16 cellular contexts compared by ENCODE assay signal in genomic region chr3:2837893-2838292, GRCh38.
"Had no signal": no experiment of that assay in that cellular context is flagged by ENCODE, and none has a peak within 500 bp of the region (broad histone marks: within the 10 kb centered on the region; RNA-seq: fewer than 3 reads in every experiment).

No MANE protein-coding gene starts in this region.

- H3K27ac Mint-ChIP-seq: naive B cell; stimulated activated naive B cell treated with anti-CD40 and anti-IgM and Interleukin-4, amounts not matched to agents 10 μg/mL and 1 μg/mL and 100 μg/mL, for 72 hours; stimulated activated naive CD8-positive, alpha-beta T cell treated with anti-CD3 and anti-CD28 coated beads, Interleukin-15, amount 100 ng/mL, for 72 hours had no signal

- H3K27me3 ChIP-seq: colonic mucosa, heart left ventricle, neutrophil, spleen, testis, tibial nerve had no signal

- H3K27ac ChIP-seq: colonic mucosa, heart left ventricle, neutrophil, spleen, testis, tibial nerve had no signal

- H3K4me3 ChIP-seq: colonic mucosa, heart left ventricle, spleen, testis, tibial nerve had no signal

- H3K4me1 Mint-ChIP-seq: naive B cell; stimulated activated naive B cell treated with anti-CD40 and anti-IgM and Interleukin-4, amounts not matched to agents 10 μg/mL and 1 μg/mL and 100 μg/mL, for 72 hours; stimulated activated naive CD8-positive, alpha-beta T cell treated with anti-CD3 and anti-CD28 coated beads, Interleukin-15, amount 100 ng/mL, for 72 hours had no signal

- H3K4me3 Mint-ChIP-seq: naive B cell; stimulated activated naive B cell treated with anti-CD40 and anti-IgM and Interleukin-4, amounts not matched to agents 10 μg/mL and 1 μg/mL and 100 μg/mL, for 72 hours; stimulated activated naive CD8-positive, alpha-beta T cell treated with anti-CD3 and anti-CD28 coated beads, Interleukin-15, amount 100 ng/mL, for 72 hours had no signal

- DNase-seq: colonic mucosa; dermis blood vessel endothelial cell; foreskin melanocyte; heart left ventricle; hippocampal formation; kidney glomerular epithelial cell; mesendoderm; naive B cell; spleen; stimulated activated CD4-positive, alpha-beta T cell treated with anti-CD3 and anti-CD28 coated beads, Interleukin-2, amount 100 ng/mL, for 24 hours; stimulated activated CD4-positive, alpha-beta T cell treated with anti-CD3 and anti-CD28 coated beads, Interleukin-4, amount 100 ng/mL, for 4 hours; stimulated activated naive B cell treated with anti-CD40 and anti-IgM and Interleukin-4, amounts not matched to agents 10 μg/mL and 1 μg/mL and 100 μg/mL, for 72 hours; stimulated activated naive CD8-positive, alpha-beta T cell treated with anti-CD3 and anti-CD28 coated beads, Interleukin-15, amount 100 ng/mL, for 72 hours; testis had no signal

- H3K36me3 Mint-ChIP-seq: naive B cell; stimulated activated naive B cell treated with anti-CD40 and anti-IgM and Interleukin-4, amounts not matched to agents 10 μg/mL and 1 μg/mL and 100 μg/mL, for 72 hours had no signal

- H3K4me1 ChIP-seq: colonic mucosa, heart left ventricle, spleen, testis, tibial nerve had no signal

- H3K9me3 ChIP-seq: colonic mucosa, heart left ventricle, neutrophil, spleen, testis, tibial nerve had no signal

- H3K9me3 Mint-ChIP-seq: stimulated activated naive B cell treated with anti-CD40 and anti-IgM and Interleukin-4, amounts not matched to agents 10 μg/mL and 1 μg/mL and 100 μg/mL, for 72 hours; stimulated activated naive CD8-positive, alpha-beta T cell treated with anti-CD3 and anti-CD28 coated beads, Interleukin-15, amount 100 ng/mL, for 72 hours had no signal

- H3K27me3 Mint-ChIP-seq: naive B cell; stimulated activated naive B cell treated with anti-CD40 and anti-IgM and Interleukin-4, amounts not matched to agents 10 μg/mL and 1 μg/mL and 100 μg/mL, for 72 hours; stimulated activated naive CD8-positive, alpha-beta T cell treated with anti-CD3 and anti-CD28 coated beads, Interleukin-15, amount 100 ng/mL, for 72 hours had no signal

- H3K36me3 ChIP-seq: colonic mucosa, heart left ventricle, neutrophil, spleen, tibial nerve had no signal
